In the genomic region with DNA sequence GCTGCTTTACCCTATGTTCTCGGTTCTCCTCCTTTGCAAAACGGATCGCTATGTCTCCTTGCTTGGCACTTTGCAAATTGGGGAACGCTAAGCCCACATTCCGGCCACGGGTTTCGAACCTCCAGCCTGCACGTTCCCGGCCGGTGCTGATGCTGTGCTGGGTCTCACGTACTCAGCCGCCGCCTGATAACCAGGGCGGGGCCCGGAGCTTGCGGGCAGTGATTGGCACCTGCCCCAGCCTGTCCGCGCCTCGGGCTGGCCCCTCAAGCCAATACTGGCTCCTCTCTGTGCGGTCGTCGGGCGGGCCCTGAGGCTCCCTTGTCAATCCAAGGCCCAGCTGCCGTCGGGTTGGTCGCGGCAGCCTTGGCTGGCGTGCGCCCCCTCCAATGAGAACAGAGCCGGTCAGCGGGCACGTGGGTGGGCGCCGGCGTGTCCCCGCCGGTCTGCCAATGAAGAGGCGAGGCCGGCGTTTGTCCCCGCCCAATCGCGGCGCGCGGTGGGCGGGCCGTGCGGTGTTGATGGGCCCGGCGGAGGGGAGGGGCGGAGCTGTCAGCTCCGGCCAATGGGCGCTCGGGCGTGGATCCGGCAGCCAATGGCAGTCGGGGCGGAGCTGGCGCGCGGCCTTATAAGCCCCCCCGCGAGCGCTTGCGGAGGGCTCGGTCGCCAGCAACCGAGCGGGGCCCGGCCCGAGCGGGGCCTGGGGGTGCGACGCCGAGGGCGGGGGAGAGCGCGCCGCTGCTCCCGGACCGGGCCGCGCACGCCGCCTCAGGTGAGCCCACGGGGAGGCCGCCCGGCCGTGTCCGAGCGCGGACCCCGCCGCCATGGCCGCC, we compare ENCODE assay signal across 8 cellular contexts. TPM values are rescaled to one million over a fixed set of nuclear protein-coding genes. Genes with fewer than 3 reads are reported as not detected.
DNase-seq lines count a peak whose midpoint lies in the region; ATAC-seq and TF ChIP-seq lines count a peak whose summit lies in the region.

A gene (plus strand): TSS at position 652 of the 830 bp plus-strand sequence. CDS start 63,778 bp downstream, outside the sequence.

- DNase-seq in NCI-H187 (lab: John Stamatoyannopoulos, UW) (peak; percentile 98 to 100), T-helper 2 cell (peak; percentile 98 to 100 (median 99)), right atrium auricular region (ENCODE audit: low spot score) (peak; percentile 100), putamen (ENCODE audit: low spot score) (peak; percentile 99), vagina (ENCODE audit: extremely low spot score in 2 of 2) (peak; percentile 99 to 100)

- peak within 1 kb of the TSS; percentile 0 for H3K27ac ChIP-seq in angular gyrus (ENCODE audit: low read depth, low read length)
- H3K27ac ChIP-seq in right atrium auricular region = peak within 1 kb of the TSS; percentile 69 to 82
- H3K27ac ChIP-seq in vagina = peak within 1 kb of the TSS; percentile 92

- intact Hi-C loops in vagina (cut with DNase I) = no loop called here

- H3K9me3 ChIP-seq in right atrium auricular region (no peaks in the 10 kb centered on the region), vagina (no peaks in the 10 kb centered on the region)

- peak in 1 of 2 donors; percentile 95 for TF ChIP-seq POLR2A in vagina (IDR thresholded peaks at IDR 0.05)

- H3K36me3 ChIP-seq in right atrium auricular region (no peaks in the 10 kb centered on the region), vagina (no peaks in the 10 kb centered on the region)

- peak; percentile 91 for ATAC-seq in GM18498 (IDR thresholded peaks at IDR 0.05; ENCODE audit: unreplicated experiment)
- ATAC-seq in HG02938 (IDR thresholded peaks at IDR 0.05; ENCODE audit: unreplicated experiment) = peak; percentile 89

- H3K4me1 ChIP-seq in right atrium auricular region (peaks cover 0 to 42% of the 10 kb centered on the region in 2 donors), vagina (peaks cover 41% of the 10 kb centered on the region)

- H3K27me3 ChIP-seq in right atrium auricular region (no peaks in the 10 kb centered on the region), vagina (no peaks in the 10 kb centered on the region)

- H3K4me3 ChIP-seq in right atrium auricular region (peak within 1 kb of the TSS; percentile 61 to 71), vagina (peak within 1 kb of the TSS; percentile 65 to 69)

- TF ChIP-seq CTCF in right atrium auricular region (IDR thresholded peaks at IDR 0.05) = no peak
- no peak for TF ChIP-seq CTCF in vagina (IDR thresholded peaks at IDR 0.05)

RNA-seq across cellular contexts. Expression of the gene that starts here (rescaled TPM):
- total RNA-seq in right atrium auricular region (10 to 100 TPM; 17.6 to 26.0 TPM), vagina (59.7 TPM)

Comparison
In these comparisons a context has a peak if more than half of its experiments do, and no peak if none do; other contexts are left out.
1. Peak in every context shown above with its lines: DNase-seq, ATAC-seq, H3K4me3 ChIP-seq and H3K27ac ChIP-seq.
2. H3K27ac ChIP-seq: peak in every context shown above with its lines; median percentile 92 in vagina; 76 in right atrium auricular region; 0 in angular gyrus.